ENCODE assay signal across 20 cellular contexts in the genomic region with DNA sequence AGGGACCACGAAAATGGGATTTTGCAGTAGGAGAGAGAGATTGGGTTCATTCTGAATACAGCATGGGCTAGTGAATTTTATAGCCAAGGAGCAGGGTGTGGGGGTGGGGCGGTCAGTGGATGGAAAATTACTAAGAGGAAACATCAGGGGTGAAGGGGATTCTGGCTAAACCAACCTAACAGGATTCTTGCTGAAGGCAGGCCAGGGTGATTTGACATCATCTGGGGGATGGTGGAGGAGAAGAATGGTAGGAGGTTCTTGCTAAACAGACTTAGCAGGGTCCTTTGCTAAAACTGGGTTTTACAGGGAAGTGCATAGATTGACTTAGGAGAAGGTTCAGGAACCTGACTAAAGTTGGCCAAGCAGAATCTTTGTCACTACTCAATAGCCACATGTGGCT.
DNase-seq lines count a peak whose midpoint lies in the region; ATAC-seq, FAIRE-seq and TF ChIP-seq lines count a peak whose summit lies in the region.
"Had no signal": no experiment of that assay in that cellular context is flagged by ENCODE, and none has a peak within 500 bp of the region (broad histone marks: within the 10 kb centered on the region; RNA-seq: fewer than 3 reads in every experiment).

No MANE protein-coding gene starts in this region.

- no peak overlapping the region for H3K4me3 ChIP-seq in HCT116 (replicated peaks in 1 of 2; ENCODE audit: low read depth in 1 of 2, low read length in 2 of 2)
- H3K4me3 ChIP-seq in H1 (ENCODE audit: extremely low read depth in 1 of 4, insufficient read depth in 2 of 4, low read depth in 3 of 4, low read length in 4 of 4), result no peak overlapping the region
- H3K4me3 ChIP-seq: A549 had no signal

- H3K9me3 ChIP-seq in HCT116 (ENCODE audit: control insufficient read depth in 1 of 2, insufficient read depth in 1 of 2, low read depth in 1 of 2, low read length in 2 of 2) (no peaks in the 10 kb centered on the region), H1 (ENCODE audit: insufficient read depth in 2 of 2, low read depth in 1 of 2, low read length in 1 of 2) (no peaks in the 10 kb centered on the region)
- H3K9me3 ChIP-seq: A549, Caco-2 had no signal

- H3K79me2 ChIP-seq in HCT116 (ENCODE audit: insufficient read depth, low read length) (no peaks in the 10 kb centered on the region), H1 (ENCODE audit: control insufficient read depth in 1 of 2, insufficient read depth in 2 of 2, low read length in 2 of 2) (no peaks in the 10 kb centered on the region)

- no peak overlapping the region for H2BK120ac ChIP-seq in H1 (replicated peaks; ENCODE audit: low read depth, low read length)

- H3K36me3 ChIP-seq in HCT116 (ENCODE audit: control insufficient read depth in 1 of 2, insufficient read depth in 2 of 2, low read length in 2 of 2), result no peaks in the 10 kb centered on the region
- H3K36me3 ChIP-seq in H1 (ENCODE audit: control insufficient read depth in 2 of 4, insufficient read depth in 4 of 4, low read length in 3 of 4), result no peaks in the 10 kb centered on the region

- H3K9ac ChIP-seq in HCT116 (ENCODE audit: low read length), result no peak overlapping the region
- H3K9ac ChIP-seq in H1 (replicated peaks in 1 of 4; ENCODE audit: extremely low read depth in 1 of 4, low read depth in 3 of 4, low read length in 3 of 4), result no peak overlapping the region

- no peak for TF ChIP-seq EP300 in H1 (IDR thresholded peaks at IDR 0.05; ENCODE audit: borderline replicate concordance in 1 of 2, low read depth in 2 of 2, low read length in 2 of 2)

- no peak overlapping the region for H2AK5ac ChIP-seq in H1 (ENCODE audit: low read depth, low read length)

- no peaks in the 10 kb centered on the region for H3K9me2 ChIP-seq in HCT116 (ENCODE audit: insufficient read depth)

- no peak overlapping the region for H3K4me2 ChIP-seq in HCT116 (ENCODE audit: low read length)
- no peak overlapping the region; a peak in 2 of 4 replicates for H3K4me2 ChIP-seq in H1 (ENCODE audit: insufficient read depth in 1 of 2, low read depth in 2 of 2, low read length in 2 of 2)
- H3K4me2 ChIP-seq: A549 had no signal

- intact Hi-C loops in Calu3 (cut with micrococcal nuclease; ENCODE audit: unreplicated experiment) (no loop called here), HCT116 (cut with micrococcal nuclease) (loop anchor here (10.0 kb wide), 1 partner anchor 193 kb away; no protein-coding TSS in a partner anchor), left colon (cut with DNase I, micrococcal nuclease) (no loop called here)

- H3K56ac ChIP-seq in H1 (replicated peaks; ENCODE audit: insufficient read length, low read depth, low read length), result no peak overlapping the region

- POLR2A ChIA-PET in HCT116 (lab: Charles Lee), result no interaction called here
- POLR2A ChIA-PET in H1 (lab: Charles Lee; ENCODE audit: partially characterized antibody), result no interaction called here

- no peak overlapping the region for H4K91ac ChIP-seq in H1 (replicated peaks; ENCODE audit: insufficient read length, low read length)

- H2BK12ac ChIP-seq in H1 (ENCODE audit: low read depth, low read length), result no peak overlapping the region

- H2AFZ ChIP-seq in HCT116 (ENCODE audit: low read depth, low read length, poor library complexity, severe bottlenecking) (no peak overlapping the region), H1 (ENCODE audit: low read length) (no peak overlapping the region)

- DNase-seq in Calu3 (peak; percentile 6), HCT116 (ENCODE audit: low read depth, low spot score) (no peak), H1 (ENCODE audit: low read depth in 1 of 2, low spot score in 2 of 2) (peak in 1 of 2 experiments; percentile 43), iPS DF 4.7 (ENCODE audit: extremely low read depth, low spot score) (peak; percentile 2), mesenteric fat pad (ENCODE audit: low spot score) (no peak), left colon (no peak)
- DNase-seq in activated CD4-positive, alpha-beta T cell treated with anti-CD3 and anti-CD28 coated beads for 48 hours, result no peak
- DNase-seq: AML-193; Caco-2; CD4-positive, alpha-beta T cell; DMS153; DMS79; GF-D8; H7 had no signal

- H3K23ac ChIP-seq in H1 (ENCODE audit: insufficient read length), result no peak overlapping the region

- no peak overlapping the region for H4K5ac ChIP-seq in H1 (ENCODE audit: insufficient read length, low read depth, low read length)

- TF ChIP-seq RAD21 in HCT116 (IDR thresholded peaks at IDR 0.05; ENCODE audit: low read depth), result no peak
- no peak for TF ChIP-seq RAD21 in H1 (IDR thresholded peaks at IDR 0.05 in 1 of 2, conservative IDR thresholded peaks at IDR 0.05 in 1 of 2; ENCODE audit: low read depth in 2 of 2, low read length in 2 of 2)

- H2BK20ac ChIP-seq in H1 (ENCODE audit: low read length), result no peak overlapping the region

- H3K4ac ChIP-seq in H1 (replicated peaks; ENCODE audit: insufficient read length, low read depth, low read length), result no peak overlapping the region

- H3K27me3 Mint-ChIP-seq in Calu3 (ENCODE audit: unreplicated experiment), result no peaks in the 10 kb centered on the region
- H3K27me3 Mint-ChIP-seq: IgD-negative memory B cell had no signal

- no peaks in the 10 kb centered on the region for H3K79me1 ChIP-seq in H1 (ENCODE audit: low read depth, low read length)

- no peak for ATAC-seq in HCT116
- ATAC-seq in left colon, result no peak
- no peak for ATAC-seq in GM21367 (IDR thresholded peaks at IDR 0.05; ENCODE audit: unreplicated experiment)
- ATAC-seq: A549, HepG2 had no signal

- H3K4me3 Mint-ChIP-seq in Calu3 (ENCODE audit: low read depth, unreplicated experiment), result no peak overlapping the region
- H3K4me3 Mint-ChIP-seq: CD4-positive, alpha-beta T cell; IgD-negative memory B cell had no signal

- H3K36me3 Mint-ChIP-seq in Calu3 (ENCODE audit: insufficient read depth, unreplicated experiment), result peaks cover 5% of the 10 kb centered on the region

- CTCF ChIA-PET in Calu3 (lab: Charles Lee), result no interaction called here
- CTCF ChIA-PET in HCT116 (lab: Charles Lee), result no interaction called here
- CTCF ChIA-PET in H1 (lab: Charles Lee; ENCODE audit: partially characterized antibody), result no interaction called here

- H2BK5ac ChIP-seq in H1 (ENCODE audit: low read depth, low read length), result no peak overlapping the region

- H3K4me1 Mint-ChIP-seq in Calu3 (ENCODE audit: low read depth, unreplicated experiment), result peaks cover 29% of the 10 kb centered on the region

- H3K27ac ChIP-seq in HCT116 (ENCODE audit: low read depth, low read length) (no peak overlapping the region), H1 (ENCODE audit: low read depth, low read length) (no peak overlapping the region)
- H3K27ac ChIP-seq: 22Rv1, A549, C4-2B had no signal

- H2BK15ac ChIP-seq in H1 (ENCODE audit: low read length), result no peak overlapping the region

- H4K8ac ChIP-seq in H1 (ENCODE audit: extremely low read depth, insufficient read depth, low read length), result no peak overlapping the region

- FAIRE-seq in H1 (lab: Jason Lieb, UNC), result peak; percentile 13
- FAIRE-seq: HepG2 had no signal

- no peaks in the 10 kb centered on the region; a peak in 1 of 4 replicates for H3K4me1 ChIP-seq in HCT116 (ENCODE audit: control insufficient read depth in 1 of 2, insufficient read depth in 2 of 2, low read length in 2 of 2)
- peaks cover 0 to 2% (median 0%) of the 10 kb centered on the region in 4 experiments; a peak in 1 of 7 replicates for H3K4me1 ChIP-seq in H1 (replicated peaks in 1 of 4; ENCODE audit: control insufficient read depth in 3 of 4, insufficient read depth in 4 of 4, low read length in 3 of 4)
- H3K4me1 ChIP-seq: A549, Caco-2 had no signal

- no peak for TF ChIP-seq POLR2A in HCT116 (IDR thresholded peaks at IDR 0.05; ENCODE audit: borderline replicate concordance, extremely low read depth, insufficient read depth, insufficient read length)
- no peak for TF ChIP-seq POLR2A in H1 (IDR thresholded peaks at IDR 0.05; ENCODE audit: control extremely low read depth in 1 of 2, low read depth in 2 of 2, low read length in 2 of 2)

- H4K20me1 ChIP-seq in HCT116 (ENCODE audit: insufficient read depth), result no peaks in the 10 kb centered on the region
- no peaks in the 10 kb centered on the region for H4K20me1 ChIP-seq in H1 (replicated peaks in 1 of 2; ENCODE audit: control insufficient read depth in 1 of 2, insufficient read depth in 2 of 2, low read length in 2 of 2)

- no peak overlapping the region for H3K18ac ChIP-seq in H1 (ENCODE audit: extremely low read depth, low read length)

- RAD21 ChIA-PET in HCT116 (lab: Charles Lee; ENCODE audit: low non-redundant PET in 1 of 2, low total read pairs in 2 of 2, uncharacterized antibody in 2 of 2, unreplicated experiment in 2 of 2), result no interaction called here

- no peak overlapping the region for H3K14ac ChIP-seq in H1 (ENCODE audit: insufficient read length)

- WGBS in H1 (ENCODE audit: extremely low coverage in 1 of 2, insufficient coverage in 1 of 2, insufficient read length in 1 of 2, insufficient replicate concordance in 2 of 2, low coverage in 1 of 2, low lambda C conversion rate in 2 of 2, missing lambda C conversion rate in 1 of 2), 2 experiments, result 58% methylated on average over 2 of the region's 2 CpGs; no CpG with 5 or more reads in 1 of the 2 experiments

- H3K27me3 ChIP-seq in HCT116 (ENCODE audit: insufficient read depth, low read length), result no peaks in the 10 kb centered on the region
- H3K27me3 ChIP-seq in H1 (replicated peaks in 1 of 4; ENCODE audit: control insufficient read depth in 3 of 4, extremely low read depth in 1 of 4, insufficient read depth in 3 of 4, low read length in 3 of 4), result no peaks in the 10 kb centered on the region

- H3K23me2 ChIP-seq in H1 (ENCODE audit: low read depth, low read length), result no peaks in the 10 kb centered on the region

- H3K9me3 Mint-ChIP-seq in Calu3 (ENCODE audit: low read depth, unreplicated experiment), result peaks cover 6% of the 10 kb centered on the region
- H3K9me3 Mint-ChIP-seq: CD4-positive, alpha-beta T cell had no signal

- BruUV-seq in Calu3 (replicated peaks; lab: Mats Ljungman, UMichigan) (no TSS peak), HCT116 (replicated peaks; lab: Mats Ljungman, UMichigan) (no TSS peak)

- TF ChIP-seq CTCF in Calu3 (IDR thresholded peaks at IDR 0.05; ENCODE audit: unreplicated experiment) (no peak), HCT116 (IDR thresholded peaks at IDR 0.05 in 2 of 3, conservative IDR thresholded peaks at IDR 0.05 in 1 of 3; ENCODE audit: borderline replicate concordance in 1 of 3, insufficient read depth in 1 of 3, low read depth in 2 of 3, low read length in 2 of 3) (no peak), H1 (IDR thresholded peaks at IDR 0.05; ENCODE audit: control extremely low read depth in 1 of 3, insufficient read depth in 1 of 3, low read depth in 1 of 3, low read length in 3 of 3) (no peak)

- no peak overlapping the region for H3K27ac Mint-ChIP-seq in Calu3 (ENCODE audit: unreplicated experiment)
- H3K27ac Mint-ChIP-seq: CD4-positive, alpha-beta T cell; IgD-negative memory B cell had no signal

TF ChIP-seq in HCT116, 20 proteins besides CTCF, POLR2A, EP300 and RAD21:
- TF ChIP-seq SP1 (IDR thresholded peaks at IDR 0.05; ENCODE audit: low read depth) (peak; percentile 16; the same call in 1 of the 2 replicates), ZNF274 (IDR thresholded peaks at IDR 0.05; ENCODE audit: low read depth, low read length) (no peak)

TF ChIP-seq in H1, 55 proteins besides CTCF, POLR2A, EP300 and RAD21:
- no peak for TF ChIP-seq JUND (IDR thresholded peaks at IDR 0.05; ENCODE audit: low read length)
- peak; percentile 43 for TF ChIP-seq ASH2L (IDR thresholded peaks at IDR 0.05; ENCODE audit: low read length)
- TF ChIP-seq SP1 (IDR thresholded peaks at IDR 0.05; ENCODE audit: low read depth, low read length), result peak; percentile 84

Comparison
In these comparisons a context has a peak if more than half of its experiments do, and no peak if none do; other contexts are left out.
1. DNase-seq: peak in Calu3 (single experiment) and iPS DF 4.7 (single experiment); none in HCT116 (single experiment), mesenteric fat pad (single experiment), left colon (0 of 2) and activated CD4-positive, alpha-beta T cell treated with anti-CD3 and anti-CD28 coated beads for 48 hours (single experiment).